Comparison of ENCODE assay signal across 7 cellular contexts in genomic region chr5:251980-252379, GRCh38. TPM values are rescaled to one million over a fixed set of nuclear protein-coding genes. Genes with fewer than 3 reads are reported as not detected.
DNase-seq lines count a peak whose midpoint lies in the region; ATAC-seq and TF ChIP-seq lines count a peak whose summit lies in the region.
"Not testable (repeated sequence)": the region's sequence is repeated elsewhere in the genome, so short reads cannot be mapped to it uniquely, and the experiment has no call there.

No MANE protein-coding gene starts in this region.

- peaks cover 12% of the 10 kb centered on the region for H3K4me1 ChIP-seq in CD4-positive, alpha-beta memory T cell (ENCODE audit: insufficient read depth, low read length)

- H3K9me3 ChIP-seq in CD4-positive, alpha-beta memory T cell (ENCODE audit: control insufficient read depth in 1 of 2, low read length in 2 of 2), result not testable (repeated sequence)

- H3K36me3 Mint-ChIP-seq in CD4-positive, alpha-beta memory T cell, result peaks cover 59 to 61% of the 10 kb centered on the region in 2 donors
- peaks cover 11 to 33% of the 10 kb centered on the region in 2 donors for H3K36me3 Mint-ChIP-seq in activated T-cell treated with anti-CD3 and anti-CD28 coated beads, Interleukin-2, amount 50 U/mL, for 72 hours (ENCODE audit: insufficient read depth in 2 of 2)
- H3K36me3 Mint-ChIP-seq in stimulated activated memory B cell treated with anti-CD40 and anti-IgM and Interleukin-4, amounts not matched to agents 10 μg/mL and 1 μg/mL and 100 μg/mL, for 72 hours, result peaks cover 58% of the 10 kb centered on the region

- not testable (repeated sequence) for DNase-seq in CD4-positive, alpha-beta memory T cell; activated T-cell treated with anti-CD3 and anti-CD28 coated beads, Interleukin-2, amount 50 U/mL, for 72 hours
- DNase-seq in NCI-H2029 (lab: John Stamatoyannopoulos, UW) (peak; percentile 3), dermis blood vessel endothelial cell (peak; percentile 22), kidney tubule cell (ENCODE audit: low spot score) (peak; percentile 58)

- H3K4me1 Mint-ChIP-seq in CD4-positive, alpha-beta memory T cell, result peaks cover 9 to 26% (median 19%) of the 10 kb centered on the region in 4 donors
- not testable (repeated sequence) for H3K4me1 Mint-ChIP-seq in activated T-cell treated with anti-CD3 and anti-CD28 coated beads, Interleukin-2, amount 50 U/mL, for 72 hours (ENCODE audit: low read depth); stimulated activated memory B cell treated with anti-CD40 and anti-IgM and Interleukin-4, amounts not matched to agents 10 μg/mL and 1 μg/mL and 100 μg/mL, for 72 hours

- CTCF ChIA-PET in CD4-positive, alpha-beta memory T cell (lab: Charles Lee; ENCODE audit: partially characterized antibody), result not testable (repeated sequence)

- H3K4me3 Mint-ChIP-seq in CD4-positive, alpha-beta memory T cell, result peak overlapping the region in 6 of 8 donors; percentile 52 to 81 (median 66)
- H3K4me3 Mint-ChIP-seq in activated T-cell treated with anti-CD3 and anti-CD28 coated beads, Interleukin-2, amount 50 U/mL, for 72 hours, result peak overlapping the region in 1 of 2 donors; percentile 45
- H3K4me3 Mint-ChIP-seq in stimulated activated memory B cell treated with anti-CD40 and anti-IgM and Interleukin-4, amounts not matched to agents 10 μg/mL and 1 μg/mL and 100 μg/mL, for 72 hours, result not testable (repeated sequence)

- intact Hi-C loops in CD4-positive, alpha-beta memory T cell (cut with micrococcal nuclease), result loop anchor here (5.0 kb wide), 1 partner anchor 35 kb away; the partner anchor contains the start of genes CCDC127 and SDHA

- not testable (repeated sequence) for H3K9me3 Mint-ChIP-seq in CD4-positive, alpha-beta memory T cell; activated T-cell treated with anti-CD3 and anti-CD28 coated beads, Interleukin-2, amount 50 U/mL, for 72 hours; stimulated activated memory B cell treated with anti-CD40 and anti-IgM and Interleukin-4, amounts not matched to agents 10 μg/mL and 1 μg/mL and 100 μg/mL, for 72 hours

- POLR2A ChIA-PET in CD4-positive, alpha-beta memory T cell (lab: Charles Lee; ENCODE audit: partially characterized antibody), result not testable (repeated sequence)

- H3K4me3 ChIP-seq in CD4-positive, alpha-beta memory T cell (ENCODE audit: low read length in 2 of 2), result not testable (repeated sequence)

- not testable (repeated sequence) for TF ChIP-seq CTCF in VCaP (conservative IDR thresholded peaks at IDR 0.05)

- not testable (repeated sequence) for H3K27me3 Mint-ChIP-seq in CD4-positive, alpha-beta memory T cell; activated T-cell treated with anti-CD3 and anti-CD28 coated beads, Interleukin-2, amount 50 U/mL, for 72 hours (ENCODE audit: low read depth); stimulated activated memory B cell treated with anti-CD40 and anti-IgM and Interleukin-4, amounts not matched to agents 10 μg/mL and 1 μg/mL and 100 μg/mL, for 72 hours

- H3K27ac Mint-ChIP-seq in CD4-positive, alpha-beta memory T cell, result peak overlapping the region; percentile 73 to 92 (median 88)
- H3K27ac Mint-ChIP-seq in activated T-cell treated with anti-CD3 and anti-CD28 coated beads, Interleukin-2, amount 50 U/mL, for 72 hours, result peak overlapping the region; percentile 87
- peak overlapping the region; percentile 68 for H3K27ac Mint-ChIP-seq in stimulated activated memory B cell treated with anti-CD40 and anti-IgM and Interleukin-4, amounts not matched to agents 10 μg/mL and 1 μg/mL and 100 μg/mL, for 72 hours

- not testable (repeated sequence) for H3K27me3 ChIP-seq in CD4-positive, alpha-beta memory T cell (ENCODE audit: insufficient read depth, low read length)

- peaks cover 16% of the 10 kb centered on the region for H3K36me3 ChIP-seq in CD4-positive, alpha-beta memory T cell (ENCODE audit: insufficient read depth, low read length)

- ATAC-seq in activated T-cell treated with anti-CD3 and anti-CD28 coated beads, Interleukin-2, amount 50 U/mL, for 72 hours (replicated peaks in 1 of 2); stimulated activated memory B cell treated with anti-CD40 and anti-IgM and Interleukin-4, amounts not matched to agents 10 μg/mL and 1 μg/mL and 100 μg/mL, for 72 hours: not testable (repeated sequence)

- H3K27ac ChIP-seq in CD4-positive, alpha-beta memory T cell (ENCODE audit: low read depth, low read length), result peak overlapping the region; percentile 42
- peak overlapping the region; percentile 90 for H3K27ac ChIP-seq in VCaP

RNA-seq across cellular contexts. Expression of gene PDCD6, which starts 19.5 kb away (rescaled TPM):
- total RNA-seq in CD4-positive, alpha-beta memory T cell, result 10 to 100 TPM; 86.5 to 95.8 TPM
- 100 to 1,000 TPM; 204 to 227 TPM for polyA plus RNA-seq in CD4-positive, alpha-beta memory T cell
- 10 to 100 TPM; 71.0 to 72.3 TPM for total RNA-seq in activated T-cell treated with anti-CD3 and anti-CD28 coated beads, Interleukin-2, amount 50 U/mL, for 72 hours
- 98.2 and 131 TPM in 2 replicates for total RNA-seq in dermis blood vessel endothelial cell

RNA-seq across cellular contexts. Expression of gene SDHA, which starts 33.9 kb away (rescaled TPM):
- 100 to 1,000 TPM; 131 to 136 TPM for total RNA-seq in CD4-positive, alpha-beta memory T cell
- polyA plus RNA-seq in CD4-positive, alpha-beta memory T cell, result 100 to 1,000 TPM; 214 to 240 TPM
- total RNA-seq in activated T-cell treated with anti-CD3 and anti-CD28 coated beads, Interleukin-2, amount 50 U/mL, for 72 hours, result 100 to 1,000 TPM; 143 to 144 TPM
- total RNA-seq in dermis blood vessel endothelial cell, result 123 and 196 TPM in 2 replicates

RNA-seq across cellular contexts. Expression of gene CCDC127, which starts 34.0 kb away (rescaled TPM):
- total RNA-seq in CD4-positive, alpha-beta memory T cell, result 1 to 10 TPM; 6.7 to 7.7 TPM
- 1 to 10 TPM; 2.9 to 5.1 TPM for polyA plus RNA-seq in CD4-positive, alpha-beta memory T cell
- total RNA-seq in activated T-cell treated with anti-CD3 and anti-CD28 coated beads, Interleukin-2, amount 50 U/mL, for 72 hours, result 1 to 10 TPM; 6.7 to 8.5 TPM
- total RNA-seq in dermis blood vessel endothelial cell, result 5.6 and 6.7 TPM in 2 replicates
